8 cellular contexts compared by ENCODE assay signal in genomic region chr1:10283318-10283984, GRCh38.
DNase-seq lines count a peak whose midpoint lies in the region; ATAC-seq, FAIRE-seq and TF ChIP-seq lines count a peak whose summit lies in the region.
"Had no signal": no experiment of that assay in that cellular context is flagged by ENCODE, and none has a peak within 500 bp of the region (broad histone marks: within the 10 kb centered on the region; RNA-seq: fewer than 3 reads in every experiment).

No MANE protein-coding gene starts in this region.

- BruUV-seq in HepG2 (replicated peaks; lab: Mats Ljungman, UMichigan): no TSS peak

- no peak overlapping the region for H3K27ac ChIP-seq in HepG2 (ENCODE audit: extremely low read length, insufficient read depth, low read length)

- peaks cover 26% of the 10 kb centered on the region for H3K4me1 Mint-ChIP-seq in activated T-helper 2 cell treated with anti-CD3 and anti-CD28 coated beads, Interferon-gamma antibody, Interleukin-2, Interleukin-4, amounts not matched to agents 10 μg/mL and 5 μg/mL and 100 μg/mL, durations not matched to agents 14 hours and 24 hours and 36 hours (ENCODE audit: low read depth)

- peak overlapping the region; percentile 76 for H3K27ac Mint-ChIP-seq in activated T-helper 2 cell treated with anti-CD3 and anti-CD28 coated beads, Interferon-gamma antibody, Interleukin-2, Interleukin-4, amounts not matched to agents 10 μg/mL and 5 μg/mL and 100 μg/mL, durations not matched to agents 14 hours and 24 hours and 36 hours

- no peak for TF ChIP-seq EP300 in HepG2 (IDR thresholded peaks at IDR 0.05; ENCODE audit: low read depth in 2 of 2, low read length in 2 of 2)
- TF ChIP-seq EP300 in HepG2 (CRISPR knock-in tag; IDR thresholded peaks at IDR 0.05; ENCODE audit: borderline replicate concordance): no peak

- no peak for TF ChIP-seq CTCF in GM13977 (IDR thresholded peaks at IDR 0.05; ENCODE audit: extremely low read depth, insufficient read depth, missing control alignments)
- no peak for TF ChIP-seq CTCF in HepG2 (CRISPR knock-in tag; IDR thresholded peaks at IDR 0.05)

- no peak for TF ChIP-seq RAD21 in HepG2 (CRISPR knock-in tag; IDR thresholded peaks at IDR 0.05)

- no peaks in the 10 kb centered on the region for H3K27me3 ChIP-seq in HepG2 (ENCODE audit: control insufficient read depth in 1 of 2, insufficient read depth in 2 of 2, low read length in 2 of 2)

- H3K4me3 Mint-ChIP-seq in activated T-helper 2 cell treated with anti-CD3 and anti-CD28 coated beads, Interferon-gamma antibody, Interleukin-2, Interleukin-4, amounts not matched to agents 10 μg/mL and 5 μg/mL and 100 μg/mL, durations not matched to agents 14 hours and 24 hours and 36 hours (ENCODE audit: low read depth): no peak overlapping the region

- 97% methylated on average over 3 of the region's 3 CpGs for WGBS in HepG2 (ENCODE audit: low lambda C conversion rate)

- no peak for FAIRE-seq in HepG2 (lab: Jason Lieb, UNC)

- no peaks in the 10 kb centered on the region for H3K79me2 ChIP-seq in HepG2 (ENCODE audit: insufficient read depth, low read length)

- H3K9ac ChIP-seq in HepG2 (ENCODE audit: insufficient read depth, low read depth, low read length): no peak overlapping the region

- H2AFZ ChIP-seq in HepG2 (ENCODE audit: low read length): no peak overlapping the region

- CTCF ChIA-PET in HepG2 (lab: Yijun Ruan, JAX; ENCODE audit: low intra/inter-chr PET ratio, low total read pairs): no interaction called here

- H3K4me1 ChIP-seq in HepG2 (ENCODE audit: insufficient read depth, low read length): peaks cover 11% of the 10 kb centered on the region

- H3K27me3 Mint-ChIP-seq in activated T-helper 2 cell treated with anti-CD3 and anti-CD28 coated beads, Interferon-gamma antibody, Interleukin-2, Interleukin-4, amounts not matched to agents 10 μg/mL and 5 μg/mL and 100 μg/mL, durations not matched to agents 14 hours and 24 hours and 36 hours (ENCODE audit: low read depth): no peaks in the 10 kb centered on the region

- H3K4me2 ChIP-seq in HepG2 (ENCODE audit: low read depth, low read length): no peak overlapping the region

- no peaks in the 10 kb centered on the region for H4K20me1 ChIP-seq in HepG2 (ENCODE audit: insufficient read depth, low read length)

- DNase-seq in GM13977 (ENCODE audit: low spot score) (peak; percentile 45), putamen (ENCODE audit: low spot score) (peak; percentile 59), GM03348 (ENCODE audit: low spot score) (no peak), HepG2 (ENCODE audit: low spot score) (no peak)
- DNase-seq in activated T-helper 2 cell treated with anti-CD3 and anti-CD28 coated beads, Interferon-gamma antibody, Interleukin-2, Interleukin-4, amounts not matched to agents 10 μg/mL and 5 μg/mL and 100 μg/mL, durations not matched to agents 14 hours and 24 hours and 36 hours (ENCODE audit: low spot score): peak; percentile 17
- DNase-seq in activated effector memory CD4-positive, alpha-beta T cell treated with Interleukin-2 at 50 U/mL for 16 hours: no peak
- DNase-seq: effector memory CD4-positive, alpha-beta T cell had no signal

- H3K9me3 ChIP-seq in HepG2 (ENCODE audit: low read length): no peaks in the 10 kb centered on the region

- H3K9me3 Mint-ChIP-seq in activated T-helper 2 cell treated with anti-CD3 and anti-CD28 coated beads, Interferon-gamma antibody, Interleukin-2, Interleukin-4, amounts not matched to agents 10 μg/mL and 5 μg/mL and 100 μg/mL, durations not matched to agents 14 hours and 24 hours and 36 hours: no peaks in the 10 kb centered on the region

- TF ChIP-seq POLR2A in HepG2 (IDR thresholded peaks at IDR 0.05; ENCODE audit: insufficient read depth in 1 of 2, low read depth in 2 of 2, low read length in 2 of 2): no peak

- peaks cover 29% of the 10 kb centered on the region for H3K36me3 Mint-ChIP-seq in activated T-helper 2 cell treated with anti-CD3 and anti-CD28 coated beads, Interferon-gamma antibody, Interleukin-2, Interleukin-4, amounts not matched to agents 10 μg/mL and 5 μg/mL and 100 μg/mL, durations not matched to agents 14 hours and 24 hours and 36 hours (ENCODE audit: low read depth)

- intact Hi-C loops in activated T-helper 2 cell treated with anti-CD3 and anti-CD28 coated beads, Interferon-gamma antibody, Interleukin-2, Interleukin-4, amounts not matched to agents 10 μg/mL and 5 μg/mL and 100 μg/mL, durations not matched to agents 14 hours and 24 hours and 36 hours (cut with micrococcal nuclease): loop anchor here (1.0 to 5.0 kb wide), 2 partner anchors 46 to 113 kb away; no protein-coding TSS in a partner anchor
- intact Hi-C loops in HepG2 (cut with micrococcal nuclease; ENCODE audit: unreplicated experiment): no loop called here

- in situ Hi-C loops in GM13977 (cut with MboI; ENCODE audit: low pct_unique_long_range_greater_than_20kb, low sequenced_read_pairs, unreplicated experiment) (no loop called here), HepG2 (cut with HindIII; ENCODE audit: extremely low pct_ligation_motif_present, low pct_unique_long_range_greater_than_20kb) (no loop called here)

- no peak overlapping the region for H3K4me3 ChIP-seq in HepG2 (replicated peaks in 1 of 3; ENCODE audit: insufficient read depth in 1 of 3, low read depth in 2 of 3, low read length in 3 of 3)

- H3K36me3 ChIP-seq in HepG2 (replicated peaks in 1 of 2; ENCODE audit: control insufficient read depth in 1 of 2, insufficient read depth in 2 of 2, low read length in 2 of 2): peaks cover 10 to 50% of the 10 kb centered on the region in 2 experiments

- POLR2A ChIA-PET in HepG2 (lab: Yijun Ruan, JAX): no interaction called here

- peak; percentile 49 for ATAC-seq in GM21619 (IDR thresholded peaks at IDR 0.05; ENCODE audit: unreplicated experiment)
- no peak for ATAC-seq in HepG2

TF ChIP-seq in HepG2, 621 proteins besides CTCF, POLR2A, EP300 and RAD21:
- TF ChIP-seq POGK (CRISPR knock-in tag; conservative IDR thresholded peaks at IDR 0.05) (no peak), ZNF143 (CRISPR knock-in tag; IDR thresholded peaks at IDR 0.05) (no peak), PRDM4 (CRISPR knock-in tag; IDR thresholded peaks at IDR 0.05; ENCODE audit: borderline replicate concordance) (no peak)

Comparison
In these comparisons a context has a peak if more than half of its experiments do, and no peak if none do; other contexts are left out.
1. DNase-seq: peak in GM13977 (single experiment), activated T-helper 2 cell treated with anti-CD3 and anti-CD28 coated beads, Interferon-gamma antibody, Interleukin-2, Interleukin-4, amounts not matched to agents 10 μg/mL and 5 μg/mL and 100 μg/mL, durations not matched to agents 14 hours and 24 hours and 36 hours (single experiment) and putamen (single experiment); none in GM03348 (single experiment), activated effector memory CD4-positive, alpha-beta T cell treated with Interleukin-2 at 50 U/mL for 16 hours (single experiment) and HepG2 (single experiment).